In genomic region chr7:116120839-116121238, GRCh38 we compare ENCODE assay signal across 22 cellular contexts.
"Had no signal": no experiment of that assay in that cellular context is flagged by ENCODE, and none has a peak within 500 bp of the region (broad histone marks: within the 10 kb centered on the region; RNA-seq: fewer than 3 reads in every experiment).

No MANE protein-coding gene starts in this region.

- ATAC-seq: HepG2, K562 had no signal

- H3K4me1 ChIP-seq: SJSA1 had no signal

- DNase-seq: Kasumi-1, MV-4-11, NCI-H1048, NCI-H1105, NCI-H1417, NCI-H1436 treated with DMSO at 0.1 percent for 48 hours, NCI-H1694, NCI-H187 treated with DMSO at 0.1 percent for 48 hours, NCI-H2029 treated with DMSO at 0.1 percent for 48 hours, NCI-H2227 treated with DMSO at 0.1 percent for 48 hours, NCI-H524, NCI-H69, NCI-H774, Right ventricle myocardium superior, RPMI8226, SIG-M5, SK-N-SH, SW 1271 had no signal

- H3K36me3 ChIP-seq: SJSA1 had no signal

- H3K9me3 ChIP-seq: SJSA1, SK-N-SH had no signal

- H3K9ac ChIP-seq: KMS-11, SK-N-SH had no signal

- H3K4me3 ChIP-seq: K562, SJSA1 had no signal
